7 cellular contexts compared by ENCODE assay signal in the genomic region with DNA sequence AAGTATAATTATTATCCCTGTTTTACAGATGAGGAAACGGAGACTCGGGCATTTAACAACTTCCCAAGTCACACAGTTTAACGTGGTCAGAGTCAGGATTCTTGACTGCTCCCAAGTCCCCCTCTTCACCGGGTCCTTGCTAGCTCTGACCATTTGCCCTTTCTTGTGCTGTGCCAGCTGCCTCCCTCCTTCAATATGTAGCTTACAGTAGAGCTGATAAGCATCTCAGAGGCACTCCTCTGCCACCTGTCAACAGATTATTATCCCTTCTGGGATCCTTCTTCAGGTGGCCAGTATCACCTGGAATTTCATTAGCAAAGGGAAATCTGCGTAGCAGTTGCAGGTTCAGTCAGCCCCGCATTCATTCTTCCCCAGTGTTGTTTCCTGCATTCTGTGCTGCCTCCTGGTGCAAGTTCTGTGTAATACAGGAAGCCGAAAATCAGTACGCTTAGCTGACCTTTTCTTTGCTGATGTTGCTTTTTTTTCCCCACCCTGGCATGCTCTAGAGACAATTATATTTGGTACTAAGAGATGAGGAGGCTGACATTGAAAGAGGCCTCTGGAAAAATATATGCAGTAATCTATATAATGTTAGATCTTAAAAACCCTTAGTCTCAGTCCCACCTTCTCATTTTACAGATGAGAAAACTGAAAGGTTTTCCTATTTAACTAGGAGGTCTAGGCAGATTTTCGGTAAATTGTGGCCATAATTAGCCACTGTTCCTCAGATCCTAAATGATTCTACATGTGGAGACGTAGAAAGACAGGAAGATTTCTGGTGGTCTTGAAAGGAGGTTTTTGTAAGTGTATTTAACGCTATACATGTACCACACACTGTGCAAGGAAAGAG. TPM values are rescaled to one million over a fixed set of nuclear protein-coding genes. Genes with fewer than 3 reads are reported as not detected.
DNase-seq lines count a peak whose midpoint lies in the region; ATAC-seq and FAIRE-seq lines count a peak whose summit lies in the region.

No MANE protein-coding gene starts in this region.

- no peak overlapping the region for H3K4me3 Mint-ChIP-seq in activated T-helper 17 cell treated with anti-CD3 and anti-CD28 coated beads, Interleukin-2, amount 50 U/mL, for 72 hours

- peak; percentile 44 for ATAC-seq in HG02610 (IDR thresholded peaks at IDR 0.05; ENCODE audit: unreplicated experiment)
- peak; percentile 62 for ATAC-seq in activated T-helper 17 cell treated with anti-CD3 and anti-CD28 coated beads, Interleukin-2, amount 50 U/mL, for 72 hours (replicated peaks)

- intact Hi-C loops in head of caudate nucleus (cut with DNase I): loop anchor here (2.0 kb wide), 1 partner anchor 125 kb away; no protein-coding TSS in a partner anchor
- intact Hi-C loops in posterior cingulate gyrus (cut with DNase I): loop anchor here (2.0 to 5.0 kb wide), 2 partner anchors 25 to 39 kb away; partner anchors contain the start of genes LYSMD2 and TMOD2
- intact Hi-C loops in posterior vena cava (cut with DNase I): no loop called here

- no peaks in the 10 kb centered on the region for H3K9me3 Mint-ChIP-seq in activated T-helper 17 cell treated with anti-CD3 and anti-CD28 coated beads, Interleukin-2, amount 50 U/mL, for 72 hours

- no peak overlapping the region for H3K27ac Mint-ChIP-seq in activated T-helper 17 cell treated with anti-CD3 and anti-CD28 coated beads, Interleukin-2, amount 50 U/mL, for 72 hours

- FAIRE-seq in G401.6 (lab: Jason Lieb, UNC): peak; percentile 42

- DNase-seq in OCI-M1 (lab: John Stamatoyannopoulos, UW): peak; percentile 73
- peak in 37 of 42 donors; percentile 27 to 83 (median 61) for DNase-seq in head of caudate nucleus
- peak in 6 of 10 donors; percentile 44 to 87 (median 54) for DNase-seq in posterior cingulate gyrus
- DNase-seq in posterior vena cava (ENCODE audit: low spot score): no peak

- H3K27me3 Mint-ChIP-seq in activated T-helper 17 cell treated with anti-CD3 and anti-CD28 coated beads, Interleukin-2, amount 50 U/mL, for 72 hours: no peaks in the 10 kb centered on the region

- peaks cover 5% of the 10 kb centered on the region for H3K36me3 Mint-ChIP-seq in activated T-helper 17 cell treated with anti-CD3 and anti-CD28 coated beads, Interleukin-2, amount 50 U/mL, for 72 hours (ENCODE audit: low read depth)

- peaks cover 6% of the 10 kb centered on the region for H3K4me1 Mint-ChIP-seq in activated T-helper 17 cell treated with anti-CD3 and anti-CD28 coated beads, Interleukin-2, amount 50 U/mL, for 72 hours

RNA-seq across cellular contexts. Expression of gene TMOD2, which starts 24.8 kb away (rescaled TPM):
- 1 to 10 TPM; 2.8 to 3.8 TPM for total RNA-seq in activated T-helper 17 cell treated with anti-CD3 and anti-CD28 coated beads, Interleukin-2, amount 50 U/mL, for 72 hours
- 10 to 100 TPM; 14.8 to 15.3 TPM for total RNA-seq in posterior vena cava

RNA-seq across cellular contexts. Expression of gene LYSMD2, which starts 38.7 kb away (rescaled TPM):
- 10 to 100 TPM; 10.9 to 16.2 TPM for total RNA-seq in activated T-helper 17 cell treated with anti-CD3 and anti-CD28 coated beads, Interleukin-2, amount 50 U/mL, for 72 hours
- 10 to 100 TPM in 1 of 2 donors, 1 to 10 TPM in 1; 8.7 to 10.5 TPM for total RNA-seq in posterior vena cava

RNA-seq across cellular contexts. Expression of gene TMOD3, which starts 53.3 kb away (rescaled TPM):
- total RNA-seq in activated T-helper 17 cell treated with anti-CD3 and anti-CD28 coated beads, Interleukin-2, amount 50 U/mL, for 72 hours: 10 to 100 TPM; 64.5 to 76.9 TPM
- 10 to 100 TPM; 44.4 to 47.1 TPM for total RNA-seq in posterior vena cava

Comparison
In these comparisons a context has a peak if more than half of its experiments do, and no peak if none do; other contexts are left out.
1. intact Hi-C loops: an anchor here in head of caudate nucleus (2.0 kb wide) and posterior cingulate gyrus (2.0 to 5.0 kb wide); none called in posterior vena cava.